In the genomic region with DNA sequence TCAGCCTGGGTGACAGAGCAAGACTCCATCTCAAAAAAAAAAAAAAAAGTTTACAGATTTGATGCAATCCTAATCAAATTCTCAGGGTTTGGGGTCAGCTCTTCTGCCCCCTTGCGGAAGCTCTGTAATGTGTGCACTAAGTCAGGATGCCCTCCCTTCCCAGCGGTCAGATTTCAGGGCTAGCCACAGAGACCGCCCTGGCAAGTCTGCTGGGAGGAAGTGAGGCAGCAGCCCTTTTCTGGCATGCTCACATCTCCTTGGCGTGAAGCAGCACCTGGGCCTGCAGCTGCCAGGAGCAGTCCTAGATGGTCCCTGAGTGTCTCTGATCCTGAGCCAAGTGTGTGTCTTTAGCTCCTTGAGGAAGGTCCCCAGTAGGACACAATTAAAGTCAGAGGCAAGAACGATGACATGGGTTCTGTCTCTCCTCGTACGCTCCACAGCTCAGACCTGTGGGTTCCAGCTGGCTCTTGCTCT, we compare ENCODE assay signal across 8 cellular contexts. TPM values are rescaled to one million over a fixed set of nuclear protein-coding genes. Genes with fewer than 3 reads are reported as not detected.
DNase-seq lines count a peak whose midpoint lies in the region; ATAC-seq and TF ChIP-seq lines count a peak whose summit lies in the region.

No MANE protein-coding gene starts in this region.

- intact Hi-C loops in activated CD4-positive, alpha-beta T cell treated with anti-CD3 and anti-CD28 coated beads, Interleukin-2, amount 10 ng/mL, durations not matched to agents 24 days and 14 days (cut with micrococcal nuclease): loop anchor here (1.0 to 10.0 kb wide), 3 partner anchors 76 to 312 kb away; a partner anchor contains a TSS

- peaks cover 9% of the 10 kb centered on the region for H3K4me1 Mint-ChIP-seq in activated CD4-positive, alpha-beta T cell treated with anti-CD3 and anti-CD28 coated beads, Interleukin-2, amount 10 ng/mL, durations not matched to agents 24 days and 14 days

- H3K9me3 ChIP-seq in DND-41 (ENCODE audit: insufficient read depth, low read length, severe bottlenecking) (no peaks in the 10 kb centered on the region), liver (ENCODE audit: control insufficient read depth in 4 of 4, low read length in 3 of 4) (no peaks in the 10 kb centered on the region)

- CTCF ChIA-PET in HEK293T (lab: Yijun Ruan, JAX): interaction anchor here (0.6 to 2.2 kb wide), 8 partner anchors 22 to 235 kb away, joined by 3 to 16 read pairs (median 4); a partner anchor contains a TSS

- no peaks in the 10 kb centered on the region for H3K36me3 Mint-ChIP-seq in activated CD4-positive, alpha-beta T cell treated with anti-CD3 and anti-CD28 coated beads, Interleukin-2, amount 10 ng/mL, durations not matched to agents 24 days and 14 days (ENCODE audit: low read depth)

- H3K27ac Mint-ChIP-seq in activated CD4-positive, alpha-beta T cell treated with anti-CD3 and anti-CD28 coated beads, Interleukin-2, amount 10 ng/mL, durations not matched to agents 24 days and 14 days: peak overlapping the region; percentile 69

- no peak overlapping the region for H3K4me3 Mint-ChIP-seq in activated CD4-positive, alpha-beta T cell treated with anti-CD3 and anti-CD28 coated beads, Interleukin-2, amount 10 ng/mL, durations not matched to agents 24 days and 14 days

- TF ChIP-seq CTCF in DND-41 (IDR thresholded peaks at IDR 0.05; ENCODE audit: borderline replicate concordance, extremely low read depth, low read length, poor library complexity, severe bottlenecking) (peak; percentile 74), coronary artery (IDR thresholded peaks at IDR 0.05) (peak; percentile 75), liver (IDR thresholded peaks at IDR 0.05; ENCODE audit: low read depth, low read length, missing input control) (peak; percentile 69)

- H2AFZ ChIP-seq in DND-41 (ENCODE audit: low read depth, low read length): no peak overlapping the region

- POLR2A ChIA-PET in HEK293T (lab: Yijun Ruan, JAX): interaction anchor here (1.2 to 1.4 kb wide), 3 partner anchors 10 to 133 kb away, joined by 3 to 6 read pairs (median 5); a partner anchor contains a TSS

- no peaks in the 10 kb centered on the region for H3K79me2 ChIP-seq in DND-41 (ENCODE audit: insufficient read depth, low read length)

- peak; percentile 81 to 88 for TF ChIP-seq RAD21 in liver (IDR thresholded peaks at IDR 0.05)

- WGBS in liver: 22% methylated on average over 7 of the region's 7 CpGs

- H3K27me3 ChIP-seq in DND-41 (ENCODE audit: insufficient read depth, low read length, poor library complexity) (no peaks in the 10 kb centered on the region), liver (ENCODE audit: control insufficient read depth in 4 of 4, insufficient read depth in 4 of 4, low read length in 3 of 4) (peaks cover 0 to 4% (median 0%) of the 10 kb centered on the region in 4 donors)

- H4K20me1 ChIP-seq in DND-41 (ENCODE audit: insufficient read depth, low read length): no peaks in the 10 kb centered on the region

- H3K27ac ChIP-seq in DND-41 (ENCODE audit: low read length): no peak overlapping the region
- H3K27ac ChIP-seq in coronary artery: no peak overlapping the region
- no peak overlapping the region for H3K27ac ChIP-seq in liver (ENCODE audit: low read depth in 1 of 2, low read length in 2 of 2)

- DNase-seq in DND-41 (peak; percentile 76), HEK293T (ENCODE audit: extremely low spot score) (peak; percentile 88), NCI-H446 treated with DMSO at 0.1 percent for 48 hours (lab: John Stamatoyannopoulos, UW) (peak; percentile 47), coronary artery (ENCODE audit: low spot score) (no peak)
- DNase-seq in activated CD4-positive, alpha-beta T cell treated with anti-CD3 and anti-CD28 coated beads, Interleukin-2, amount 10 ng/mL, durations not matched to agents 24 days and 14 days: peak; percentile 92
- peak; percentile 55 to 57 (median 56) for DNase-seq in stimulated activated CD4-positive, alpha-beta T cell treated with anti-CD3 and anti-CD28 coated beads, TNF-alpha, amount 100 ng/mL, for 48 hours (ENCODE audit: low read depth in 3 of 3)

- no peaks in the 10 kb centered on the region for H3K9me3 Mint-ChIP-seq in activated CD4-positive, alpha-beta T cell treated with anti-CD3 and anti-CD28 coated beads, Interleukin-2, amount 10 ng/mL, durations not matched to agents 24 days and 14 days

- no peak overlapping the region for H3K4me2 ChIP-seq in DND-41 (ENCODE audit: insufficient read depth, low read length)

- H3K36me3 ChIP-seq in DND-41 (ENCODE audit: insufficient read depth, low read length): no peaks in the 10 kb centered on the region
- no peaks in the 10 kb centered on the region for H3K36me3 ChIP-seq in liver (ENCODE audit: control insufficient read depth in 4 of 4, insufficient read depth in 3 of 4, low read depth in 1 of 4, low read length in 3 of 4)

- ATAC-seq in DND-41 (ENCODE audit: insufficient read depth, low read depth) (peak; percentile 98), GM21360 (IDR thresholded peaks at IDR 0.05; ENCODE audit: unreplicated experiment) (no peak)

- H3K9ac ChIP-seq in DND-41 (ENCODE audit: low read depth, low read length): no peak overlapping the region
- no peak overlapping the region for H3K9ac ChIP-seq in liver (ENCODE audit: low read depth in 1 of 2, low read length in 2 of 2)

- peaks cover 13% of the 10 kb centered on the region for H3K27me3 Mint-ChIP-seq in activated CD4-positive, alpha-beta T cell treated with anti-CD3 and anti-CD28 coated beads, Interleukin-2, amount 10 ng/mL, durations not matched to agents 24 days and 14 days

- H3K4me1 ChIP-seq in DND-41 (ENCODE audit: insufficient read depth, low read length): peaks cover 4% of the 10 kb centered on the region; the same call in 1 of the 2 replicates
- no peaks in the 10 kb centered on the region for H3K4me1 ChIP-seq in liver (ENCODE audit: control insufficient read depth in 4 of 4, insufficient read depth in 4 of 4, low read length in 3 of 4)

- no peak overlapping the region for H3K4me3 ChIP-seq in DND-41 (ENCODE audit: low read depth in 1 of 2, low read length in 2 of 2)
- no peak overlapping the region for H3K4me3 ChIP-seq in coronary artery
- no peak overlapping the region for H3K4me3 ChIP-seq in liver (ENCODE audit: low read depth in 1 of 3, low read length in 3 of 3)

TF ChIP-seq in HEK293T, 16 proteins besides CTCF, POLR2A, EP300 and RAD21:
- TF ChIP-seq NFRKB (IDR thresholded peaks at IDR 0.05) (no peak), ZNF384 (IDR thresholded peaks at IDR 0.05) (peak; percentile 98), HDGF (IDR thresholded peaks at IDR 0.05; ENCODE audit: borderline replicate concordance) (0 out of 2 replicates have a peak, but pooled peaks have one; percentile 40)

TF ChIP-seq in liver, 16 proteins besides CTCF, POLR2A, EP300 and RAD21:
- peak; percentile 48 for TF ChIP-seq NR2F2 (IDR thresholded peaks at IDR 0.05)
- no peak for TF ChIP-seq TAF1 (conservative IDR thresholded peaks at IDR 0.05)
- peak in 1 of 2 donors; percentile 14 for TF ChIP-seq RXRA (IDR thresholded peaks at IDR 0.05)
- TF ChIP-seq, protein P1, sequence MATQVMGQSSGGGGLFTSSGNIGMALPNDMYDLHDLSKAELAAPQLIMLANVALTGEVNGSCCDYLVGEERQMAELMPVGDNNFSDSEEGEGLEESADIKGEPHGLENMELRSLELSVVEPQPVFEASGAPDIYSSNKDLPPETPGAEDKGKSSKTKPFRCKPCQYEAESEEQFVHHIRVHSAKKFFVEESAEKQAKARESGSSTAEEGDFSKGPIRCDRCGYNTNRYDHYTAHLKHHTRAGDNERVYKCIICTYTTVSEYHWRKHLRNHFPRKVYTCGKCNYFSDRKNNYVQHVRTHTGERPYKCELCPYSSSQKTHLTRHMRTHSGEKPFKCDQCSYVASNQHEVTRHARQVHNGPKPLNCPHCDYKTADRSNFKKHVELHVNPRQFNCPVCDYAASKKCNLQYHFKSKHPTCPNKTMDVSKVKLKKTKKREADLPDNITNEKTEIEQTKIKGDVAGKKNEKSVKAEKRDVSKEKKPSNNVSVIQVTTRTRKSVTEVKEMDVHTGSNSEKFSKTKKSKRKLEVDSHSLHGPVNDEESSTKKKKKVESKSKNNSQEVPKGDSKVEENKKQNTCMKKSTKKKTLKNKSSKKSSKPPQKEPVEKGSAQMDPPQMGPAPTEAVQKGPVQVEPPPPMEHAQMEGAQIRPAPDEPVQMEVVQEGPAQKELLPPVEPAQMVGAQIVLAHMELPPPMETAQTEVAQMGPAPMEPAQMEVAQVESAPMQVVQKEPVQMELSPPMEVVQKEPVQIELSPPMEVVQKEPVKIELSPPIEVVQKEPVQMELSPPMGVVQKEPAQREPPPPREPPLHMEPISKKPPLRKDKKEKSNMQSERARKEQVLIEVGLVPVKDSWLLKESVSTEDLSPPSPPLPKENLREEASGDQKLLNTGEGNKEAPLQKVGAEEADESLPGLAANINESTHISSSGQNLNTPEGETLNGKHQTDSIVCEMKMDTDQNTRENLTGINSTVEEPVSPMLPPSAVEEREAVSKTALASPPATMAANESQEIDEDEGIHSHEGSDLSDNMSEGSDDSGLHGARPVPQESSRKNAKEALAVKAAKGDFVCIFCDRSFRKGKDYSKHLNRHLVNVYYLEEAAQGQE (IDR thresholded peaks at IDR 0.05): no peak

RNA-seq across cellular contexts. Expression of a gene that starts 10.9 kb away (rescaled TPM):
- total RNA-seq in activated CD4-positive, alpha-beta T cell treated with anti-CD3 and anti-CD28 coated beads, Interleukin-2, amount 10 ng/mL, durations not matched to agents 24 days and 14 days: 73.6 and 74.8 TPM in 2 replicates
- 10 to 100 TPM in 1 of 2 donors, 1 to 10 TPM in 1; 1.2 to 11.9 TPM for total RNA-seq in liver
- polyA plus RNA-seq in liver: 1 to 10 TPM; 2.2 to 5.2 TPM

RNA-seq across cellular contexts. Expression of a gene that starts 17.7 kb away (rescaled TPM):
- 26.2 and 26.7 TPM in 2 replicates for total RNA-seq in activated CD4-positive, alpha-beta T cell treated with anti-CD3 and anti-CD28 coated beads, Interleukin-2, amount 10 ng/mL, durations not matched to agents 24 days and 14 days
- total RNA-seq in liver: 1 to 10 TPM in 1 of 2 donors, under 1 TPM in 1; 0.50 to 1.4 TPM
- polyA plus RNA-seq in liver: under 1 TPM; 0.29 to 0.78 TPM

RNA-seq across cellular contexts. Expression of a gene that starts 21.1 kb away (rescaled TPM):
- 25.4 and 26.1 TPM in 2 replicates for total RNA-seq in activated CD4-positive, alpha-beta T cell treated with anti-CD3 and anti-CD28 coated beads, Interleukin-2, amount 10 ng/mL, durations not matched to agents 24 days and 14 days
- total RNA-seq in liver: 1 to 10 TPM in 1 of 2 donors, under 1 TPM in 1; 0.08 to 6.0 TPM
- 1 to 10 TPM in 1 of 2 donors, under 1 TPM in 1; 0.61 to 1.2 TPM for polyA plus RNA-seq in liver

RNA-seq across cellular contexts. Expression of a gene that starts 37.5 kb away (rescaled TPM):
- 16.9 and 19.8 TPM in 2 replicates for total RNA-seq in activated CD4-positive, alpha-beta T cell treated with anti-CD3 and anti-CD28 coated beads, Interleukin-2, amount 10 ng/mL, durations not matched to agents 24 days and 14 days
- total RNA-seq in liver: 1 to 10 TPM; 2.3 to 4.5 TPM
- 1 to 10 TPM; 1.6 to 1.7 TPM for polyA plus RNA-seq in liver

RNA-seq across cellular contexts. Expression of a gene that starts 45.8 kb away (rescaled TPM):
- not detected in 2 replicates for total RNA-seq in activated CD4-positive, alpha-beta T cell treated with anti-CD3 and anti-CD28 coated beads, Interleukin-2, amount 10 ng/mL, durations not matched to agents 24 days and 14 days
- 1 to 10 TPM; 8.4 to 8.7 TPM for total RNA-seq in liver
- under 1 TPM; 0.26 to 0.77 TPM for polyA plus RNA-seq in liver

Comparison
In these comparisons a context has a peak if more than half of its experiments do, and no peak if none do; other contexts are left out.
1. RNA of a gene that starts 17.7 kb away (total RNA-seq): 26.2 to 26.7 TPM in activated CD4-positive, alpha-beta T cell treated with anti-CD3 and anti-CD28 coated beads, Interleukin-2, amount 10 ng/mL, durations not matched to agents 24 days and 14 days; 0.50 to 1.4 TPM in liver; every median in the first group is over 10 times any median in the second.
2. Peak in every context shown above with its lines, with median percentiles within 50 percentile points of each other: CTCF ChIP-seq.